ENCODE assay signal across 8 cellular contexts in the genomic region with DNA sequence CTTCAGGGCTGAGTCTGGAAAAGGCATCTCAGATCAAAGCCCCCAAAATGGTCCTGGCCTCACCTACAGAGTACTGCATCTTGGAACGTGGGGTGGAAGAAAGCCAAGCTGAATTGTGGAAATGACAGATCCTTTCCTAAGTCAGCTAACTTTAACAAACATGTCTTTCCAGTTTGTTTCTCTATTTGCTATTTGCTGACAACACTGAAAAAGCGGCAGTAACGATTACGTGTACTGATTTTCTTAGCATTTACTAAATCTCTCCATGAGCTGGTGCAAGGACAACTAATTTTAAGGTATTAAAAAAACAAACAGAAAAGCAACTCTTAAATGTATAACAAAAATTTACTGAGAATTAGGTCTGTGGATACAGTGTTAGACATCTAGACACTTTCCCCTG. TPM values are rescaled to one million over a fixed set of nuclear protein-coding genes. Genes with fewer than 3 reads are reported as not detected.
A peak's percentile ranks its signal among the peaks of the same experiment; 100 is the strongest.
DNase-seq lines count a peak whose midpoint lies in the region; ATAC-seq lines count a peak whose summit lies in the region.

No MANE protein-coding gene starts in this region.

- H3K4me3 ChIP-seq in adipocyte (ENCODE audit: low read length), result peak overlapping the region; percentile 97

- H3K9me3 Mint-ChIP-seq in activated CD4-positive, alpha-beta T cell treated with anti-CD3 and anti-CD28 coated beads for 36 hours (ENCODE audit: low read depth), result no peaks in the 10 kb centered on the region

- H3K4me1 Mint-ChIP-seq in activated CD4-positive, alpha-beta T cell treated with anti-CD3 and anti-CD28 coated beads for 36 hours, result peaks cover 62% of the 10 kb centered on the region

- DNase-seq in activated CD4-positive, alpha-beta T cell treated with anti-CD3 and anti-CD28 coated beads for 36 hours, result no peak
- no peak for DNase-seq in activated CD4-positive, alpha-beta T cell treated with anti-CD3 and anti-CD28 coated beads, Interleukin-2, amount 50 U/mL, for 48 hours
- DNase-seq in adipocyte (ENCODE audit: low read depth), result peak; percentile 11
- DNase-seq in NCI-H526 (lab: John Stamatoyannopoulos, UW), result no peak
- no peak for DNase-seq in activated CD4-positive, CD25-positive, alpha-beta regulatory T cell (lab: John Stamatoyannopoulos, UW)

- POLR2A ChIA-PET in activated CD4-positive, alpha-beta T cell treated with anti-CD3 and anti-CD28 coated beads for 36 hours (lab: Charles Lee), result interaction anchor here (0.6 kb wide), 1 partner anchor 719 kb away, joined by 4 read pairs; no protein-coding TSS in a partner anchor

- no peaks in the 10 kb centered on the region for H3K27me3 Mint-ChIP-seq in activated CD4-positive, alpha-beta T cell treated with anti-CD3 and anti-CD28 coated beads for 36 hours

- peak overlapping the region; percentile 93 for H3K9ac ChIP-seq in adipocyte (ENCODE audit: low read length)

- peak overlapping the region; percentile 85 for H3K4me3 Mint-ChIP-seq in activated CD4-positive, alpha-beta T cell treated with anti-CD3 and anti-CD28 coated beads for 36 hours

- no peaks in the 10 kb centered on the region for H3K36me3 ChIP-seq in adipocyte (ENCODE audit: control insufficient read depth, insufficient read depth, low read length, severe bottlenecking)

- H3K27ac Mint-ChIP-seq in activated CD4-positive, alpha-beta T cell treated with anti-CD3 and anti-CD28 coated beads for 36 hours, result peak overlapping the region; percentile 93

- peaks cover 15% of the 10 kb centered on the region for H3K36me3 Mint-ChIP-seq in activated CD4-positive, alpha-beta T cell treated with anti-CD3 and anti-CD28 coated beads for 36 hours (ENCODE audit: low read depth)

- CTCF ChIA-PET in activated CD4-positive, alpha-beta T cell treated with anti-CD3 and anti-CD28 coated beads for 36 hours (lab: Charles Lee), result interaction anchor here (0.6 to 2.1 kb wide), 8 partner anchors 15 to 706 kb away, joined by 3 to 8 read pairs (median 3); no protein-coding TSS in a partner anchor

- intact Hi-C loops in activated CD4-positive, alpha-beta T cell treated with anti-CD3 and anti-CD28 coated beads for 36 hours (cut with DNase I, micrococcal nuclease), result loop anchor here (2.0 to 10.0 kb wide), 5 partner anchors 54 to 654 kb away; partner anchors contain the start of genes ASNSD1 (in 1 of the 2), NEMP2 (in 1 of the 2) and OSGEPL1 (in 1 of the 2)

- no peaks in the 10 kb centered on the region for H3K9me3 ChIP-seq in adipocyte (ENCODE audit: control insufficient read depth, low read length)

- H3K4me1 ChIP-seq in adipocyte (ENCODE audit: control insufficient read depth, insufficient read depth, low read length), result peaks cover 45% of the 10 kb centered on the region

- no peak for ATAC-seq in activated CD4-positive, alpha-beta T cell treated with anti-CD3 and anti-CD28 coated beads for 36 hours
- no peak for ATAC-seq in HG03460 (IDR thresholded peaks at IDR 0.05; ENCODE audit: unreplicated experiment)

- no peaks in the 10 kb centered on the region for H3K27me3 ChIP-seq in adipocyte (replicated peaks; ENCODE audit: control insufficient read depth, insufficient read depth, low read length)
- no peaks in the 10 kb centered on the region for H3K27me3 ChIP-seq in layer of hippocampus (ENCODE audit: control insufficient read depth, insufficient read depth, low read length)

- H3K27ac ChIP-seq in layer of hippocampus (ENCODE audit: low read depth, low read length) (peak overlapping the region; percentile 97), temporal lobe (ENCODE audit: low read depth, low read length) (peak overlapping the region; percentile 91)

RNA-seq across cellular contexts. Expression of gene HIBCH, which starts 1.1 kb away (rescaled TPM):
- total RNA-seq in activated CD4-positive, alpha-beta T cell treated with anti-CD3 and anti-CD28 coated beads for 36 hours, result 10 to 100 TPM; 23.1 to 23.7 TPM
- 18.9 TPM for total RNA-seq in temporal lobe

RNA-seq across cellular contexts. Expression of gene INPP1, which starts 24.9 kb away (rescaled TPM):
- total RNA-seq in activated CD4-positive, alpha-beta T cell treated with anti-CD3 and anti-CD28 coated beads for 36 hours, result 1 to 10 TPM; 6.7 to 7.8 TPM
- total RNA-seq in temporal lobe, result 16.5 TPM
